6 cellular contexts compared by ENCODE assay signal in genomic region chr22:11063022-11063685, GRCh38.
DNase-seq lines count a peak whose midpoint lies in the region; ATAC-seq and TF ChIP-seq lines count a peak whose summit lies in the region.
"Not testable (repeated sequence)": the region's sequence is repeated elsewhere in the genome, so short reads cannot be mapped to it uniquely, and the experiment has no call there.

No MANE protein-coding gene starts in this region.

- H3K9me3 ChIP-seq in HUES48 (ENCODE audit: control insufficient read depth, insufficient read depth, low read length): peaks cover 77% of the 10 kb centered on the region
- peaks cover 2 to 85% (median 75%) of the 10 kb centered on the region in 8 donors for H3K9me3 ChIP-seq in spleen

- not testable (repeated sequence) for H3K4me3 Mint-ChIP-seq in activated CD8-positive, alpha-beta T cell treated with anti-CD3 and anti-CD28 coated beads, Interleukin-2, amount 10 ng/mL, durations not matched to agents 7 days and 5 days

- not testable (repeated sequence) for H3K27me3 Mint-ChIP-seq in activated CD8-positive, alpha-beta T cell treated with anti-CD3 and anti-CD28 coated beads, Interleukin-2, amount 10 ng/mL, durations not matched to agents 7 days and 5 days (ENCODE audit: low read depth)

- H4K5ac ChIP-seq in mesendoderm (ENCODE audit: low read length): not testable (repeated sequence)

- peaks cover 67% of the 10 kb centered on the region for H3K9me3 Mint-ChIP-seq in activated CD8-positive, alpha-beta T cell treated with anti-CD3 and anti-CD28 coated beads, Interleukin-2, amount 10 ng/mL, durations not matched to agents 7 days and 5 days (ENCODE audit: insufficient read depth)

- not testable (repeated sequence) for H3K4me2 ChIP-seq in mesendoderm (ENCODE audit: low read length)

- intact Hi-C loops in cardiac septum (cut with DNase I); spleen (cut with DNase I; ENCODE audit: low total_unique reads): not testable (repeated sequence)

- H3K79me2 ChIP-seq in mesendoderm (ENCODE audit: control insufficient read depth, insufficient read depth, low read length): not testable (repeated sequence)

- H3K9ac ChIP-seq in HUES48 (ENCODE audit: low read depth, low read length); mesendoderm (ENCODE audit: low read length): not testable (repeated sequence)

- H2BK120ac ChIP-seq in mesendoderm (ENCODE audit: low read depth, low read length): not testable (repeated sequence)

- H3K4me1 Mint-ChIP-seq in activated CD8-positive, alpha-beta T cell treated with anti-CD3 and anti-CD28 coated beads, Interleukin-2, amount 10 ng/mL, durations not matched to agents 7 days and 5 days (ENCODE audit: low read depth): not testable (repeated sequence)

- POLR2A ChIA-PET in activated CD8-positive, alpha-beta T cell treated with anti-CD3 and anti-CD28 coated beads, Interleukin-2, amount 10 ng/mL, durations not matched to agents 7 days and 5 days (lab: Charles Lee): not testable (repeated sequence)

- peak; percentile 15 for DNase-seq in activated CD8-positive, alpha-beta T cell treated with anti-CD3 and anti-CD28 coated beads, Interleukin-2, amount 10 ng/mL, durations not matched to agents 7 days and 5 days
- DNase-seq in cardiac septum (ENCODE audit: low spot score) (peak; percentile 72), islet precursor cell (peak; percentile 4), spleen (peak; percentile 47)
- not testable (repeated sequence) for DNase-seq in mesendoderm

- H2BK5ac ChIP-seq in mesendoderm (ENCODE audit: low read length): not testable (repeated sequence)

- not testable (repeated sequence) for H3K23ac ChIP-seq in mesendoderm (ENCODE audit: low read length)

- H3K4ac ChIP-seq in mesendoderm (ENCODE audit: low read depth, low read length): not testable (repeated sequence)

- H3K27me3 ChIP-seq in HUES48 (ENCODE audit: control insufficient read depth, insufficient read depth, low read length); mesendoderm (ENCODE audit: insufficient read depth, low read length, poor library complexity); spleen (replicated peaks in 1 of 7): not testable (repeated sequence)

- not testable (repeated sequence) for H3K79me1 ChIP-seq in mesendoderm (ENCODE audit: low read length)

- H4K8ac ChIP-seq in mesendoderm (ENCODE audit: low read depth, low read length): not testable (repeated sequence)

- H2BK15ac ChIP-seq in mesendoderm (replicated peaks; ENCODE audit: low read depth): not testable (repeated sequence)

- not testable (repeated sequence) for H3K4me1 ChIP-seq in HUES48 (ENCODE audit: control insufficient read depth, insufficient read depth, low read length); mesendoderm (ENCODE audit: control insufficient read depth, low read depth, low read length); spleen

- not testable (repeated sequence) for H3K56ac ChIP-seq in mesendoderm (ENCODE audit: low read length)

- H2AK5ac ChIP-seq in mesendoderm (ENCODE audit: low read length): not testable (repeated sequence)

- H3K18ac ChIP-seq in mesendoderm (ENCODE audit: low read length): not testable (repeated sequence)

- CTCF ChIA-PET in activated CD8-positive, alpha-beta T cell treated with anti-CD3 and anti-CD28 coated beads, Interleukin-2, amount 10 ng/mL, durations not matched to agents 7 days and 5 days (lab: Charles Lee): not testable (repeated sequence)

- not testable (repeated sequence) for H3K36me3 Mint-ChIP-seq in activated CD8-positive, alpha-beta T cell treated with anti-CD3 and anti-CD28 coated beads, Interleukin-2, amount 10 ng/mL, durations not matched to agents 7 days and 5 days (ENCODE audit: low read depth)

- not testable (repeated sequence) for TF ChIP-seq CTCF in spleen (IDR thresholded peaks at IDR 0.05 in 8 of 11, conservative IDR thresholded peaks at IDR 0.05 in 3 of 11)

- WGBS in mesendoderm (ENCODE audit: extremely low coverage, insufficient coverage, low lambda C conversion rate): no CpG with 5 or more reads among the region's 5 CpGs
- 34 to 44% (median 41%) methylated on average over 5 of the region's 5 CpGs for WGBS in spleen, 5 donors

- ATAC-seq in activated CD8-positive, alpha-beta T cell treated with anti-CD3 and anti-CD28 coated beads, Interleukin-2, amount 10 ng/mL, durations not matched to agents 7 days and 5 days: not testable (repeated sequence)

- not testable (repeated sequence) for H3K27ac Mint-ChIP-seq in activated CD8-positive, alpha-beta T cell treated with anti-CD3 and anti-CD28 coated beads, Interleukin-2, amount 10 ng/mL, durations not matched to agents 7 days and 5 days

- not testable (repeated sequence) for TF ChIP-seq POLR2A in spleen (IDR thresholded peaks at IDR 0.05)

- not testable (repeated sequence) for H3K27ac ChIP-seq in HUES48 (ENCODE audit: low read depth, low read length); mesendoderm (ENCODE audit: low read depth, low read length); spleen

- H3K4me3 ChIP-seq in HUES48 (ENCODE audit: low read depth, low read length) (peak overlapping the region; percentile 33; the same call in 1 of the 2 replicates), mesendoderm (ENCODE audit: low read length) (peak overlapping the region; percentile 46)
- not testable (repeated sequence) for H3K4me3 ChIP-seq in spleen

- not testable (repeated sequence) for H3K36me3 ChIP-seq in HUES48 (ENCODE audit: control insufficient read depth, insufficient read depth, low read length); mesendoderm (ENCODE audit: control insufficient read depth, insufficient read depth, low read length); spleen
